Comparison of ENCODE assay signal across 30 cellular contexts in genomic region chr9:95296761-95297160, GRCh38.
"Had no signal": no experiment of that assay in that cellular context is flagged by ENCODE, and none has a peak within 500 bp of the region (broad histone marks: within the 10 kb centered on the region; RNA-seq: fewer than 3 reads in every experiment).

No MANE protein-coding gene starts in this region.

- H3K4me3 Mint-ChIP-seq: activated CD4-positive, alpha-beta T cell treated with anti-CD3 and anti-CD28 coated beads for 36 hours; activated naive CD8-positive, alpha-beta T cell; brain; mesothelial cell of epicardium; naive thymus-derived CD4-positive, alpha-beta T cell; neural crest cell; T-helper 2 cell treated with Interferon-gamma antibody and Interleukin-4, amounts not matched to agents 5 μg/mL and 100 μg/mL, for 36 hours had no signal

- H3K4me1 ChIP-seq: adrenal gland, esophagus squamous epithelium, gastrocnemius medialis, testis, uterus had no signal

- H3K27me3 ChIP-seq: adrenal gland, esophagus squamous epithelium, gastrocnemius medialis, testis, uterus had no signal

- DNase-seq: activated CD4-positive, alpha-beta T cell treated with anti-CD3 and anti-CD28 coated beads for 36 hours; activated CD4-positive, alpha-beta T cell treated with anti-CD3 and anti-CD28 coated beads, Interleukin-2, amount 50 U/mL, for 4 hours; activated CD4-positive, CD25-positive, alpha-beta regulatory T cell; activated effector memory CD4-positive, alpha-beta T cell treated with Interleukin-2 at 50 U/mL for 16 hours; activated naive CD4-positive, alpha-beta T cell treated with Interleukin-2 at 50 U/mL for 16 hours; adrenal gland; aorta; caudate nucleus; dermis blood vessel endothelial cell; effector CD4-positive, alpha-beta T cell; esophagus squamous epithelium; gastrocnemius medialis; glutamatergic neuron; left ventricle myocardium superior; naive thymus-derived CD4-positive, alpha-beta T cell; occipital lobe; right cardiac atrium; stimulated activated CD4-positive, alpha-beta T cell treated with anti-CD3 and anti-CD28 coated beads, Interleukin-12 subunit alpha, Interleukin-12 subunit beta, amount 100 ng/mL, for 4 hours; stimulated activated CD4-positive, alpha-beta T cell treated with anti-CD3 and anti-CD28 coated beads, Interleukin-4, amount 100 ng/mL, for 1 hour; stimulated activated naive CD8-positive, alpha-beta T cell treated with anti-CD3 and anti-CD28 coated beads, Interleukin-15, Interleukin-2, amounts not matched to agents 100 U/mL and 50 U/mL, for 24 hours; T-helper 1 cell; testis; trophoblast cell; uterus had no signal

- H3K27me3 Mint-ChIP-seq: activated CD4-positive, alpha-beta T cell treated with anti-CD3 and anti-CD28 coated beads for 36 hours; activated naive CD8-positive, alpha-beta T cell; naive thymus-derived CD4-positive, alpha-beta T cell had no signal

- H3K4me3 ChIP-seq: adrenal gland, esophagus squamous epithelium, gastrocnemius medialis, skin epidermis, testis, uterus had no signal

- H3K36me3 ChIP-seq: adrenal gland, esophagus squamous epithelium, gastrocnemius medialis, uterus had no signal

- ATAC-seq: activated CD4-positive, alpha-beta T cell treated with anti-CD3 and anti-CD28 coated beads for 36 hours; gastrocnemius medialis; left ventricle myocardium superior; naive thymus-derived CD4-positive, alpha-beta T cell; right cardiac atrium; stimulated activated naive CD8-positive, alpha-beta T cell treated with anti-CD3 and anti-CD28 coated beads, Interleukin-15, Interleukin-2, amounts not matched to agents 100 U/mL and 50 U/mL, for 24 hours had no signal

- H3K27ac Mint-ChIP-seq: activated CD4-positive, alpha-beta T cell treated with anti-CD3 and anti-CD28 coated beads for 36 hours; activated naive CD8-positive, alpha-beta T cell; brain; mesothelial cell of epicardium; naive thymus-derived CD4-positive, alpha-beta T cell; T-helper 2 cell treated with Interferon-gamma antibody and Interleukin-4, amounts not matched to agents 5 μg/mL and 100 μg/mL, for 36 hours had no signal

- H3K27ac ChIP-seq: adrenal gland, esophagus squamous epithelium, gastrocnemius medialis, skin epidermis, testis, uterus had no signal

- H3K9me3 ChIP-seq: adrenal gland, esophagus squamous epithelium, gastrocnemius medialis, testis, uterus had no signal
